In genomic region chr4:25178838-25179261, GRCh38 we compare ENCODE assay signal across 1 cellular context.
TF ChIP-seq lines count a peak whose summit lies in the region.

No MANE protein-coding gene starts in this region.

TF ChIP-seq in HepG2, 621 proteins besides CTCF, POLR2A, EP300 and RAD21 (continued from another document and continues in another):
- TF ChIP-seq THAP9 (CRISPR knock-in tag; IDR thresholded peaks at IDR 0.05; ENCODE audit: borderline replicate concordance) (no peak), ZNF275 (CRISPR knock-in tag; IDR thresholded peaks at IDR 0.05; ENCODE audit: borderline replicate concordance) (no peak), HNRNPUL1 (IDR thresholded peaks at IDR 0.05; ENCODE audit: low read depth, low read length) (no peak), GLMP (CRISPR knock-in tag; IDR thresholded peaks at IDR 0.05; ENCODE audit: borderline replicate concordance) (no peak), ZNF615 (CRISPR knock-in tag; IDR thresholded peaks at IDR 0.05; ENCODE audit: borderline replicate concordance) (no peak), SNAI1 (CRISPR knock-in tag; IDR thresholded peaks at IDR 0.05; ENCODE audit: borderline replicate concordance) (no peak), ZNF589 (CRISPR knock-in tag; conservative IDR thresholded peaks at IDR 0.05) (no peak), SALL1 (CRISPR knock-in tag; IDR thresholded peaks at IDR 0.05) (peak; percentile 70), HIVEP1 (CRISPR knock-in tag; IDR thresholded peaks at IDR 0.05) (no peak), HMGXB4 (CRISPR knock-in tag; IDR thresholded peaks at IDR 0.05; ENCODE audit: borderline replicate concordance in 1 of 2, low read depth in 1 of 2) (no peak), E2F2 (CRISPR knock-in tag; IDR thresholded peaks at IDR 0.05; ENCODE audit: borderline replicate concordance) (no peak), ATF3 (CRISPR knock-in tag; IDR thresholded peaks at IDR 0.05) (no peak), MAF1 (CRISPR knock-in tag; IDR thresholded peaks at IDR 0.05; ENCODE audit: borderline replicate concordance) (no peak), ZSCAN5A (CRISPR knock-in tag; IDR thresholded peaks at IDR 0.05; ENCODE audit: borderline replicate concordance) (no peak), ZNF781 (CRISPR knock-in tag; IDR thresholded peaks at IDR 0.05; ENCODE audit: borderline replicate concordance, not compliant biosample characterization) (no peak), ZNF775 (CRISPR knock-in tag; IDR thresholded peaks at IDR 0.05; ENCODE audit: borderline replicate concordance) (no peak), ZMYM4 (CRISPR knock-in tag; IDR thresholded peaks at IDR 0.05) (peak; percentile 51; the same call in 1 of the 2 replicates), ZNF264 (CRISPR knock-in tag; IDR thresholded peaks at IDR 0.05) (peak; percentile 50; the same call in 1 of the 2 replicates), ZNF180 (CRISPR knock-in tag; IDR thresholded peaks at IDR 0.05; ENCODE audit: borderline replicate concordance, low read depth) (no peak), YEATS4 (CRISPR knock-in tag; IDR thresholded peaks at IDR 0.05; ENCODE audit: borderline replicate concordance) (no peak), ZNF282 (IDR thresholded peaks at IDR 0.05; ENCODE audit: partially characterized antibody) (no peak), YEATS2 (CRISPR knock-in tag; IDR thresholded peaks at IDR 0.05; ENCODE audit: borderline replicate concordance) (no peak), HNRNPL (IDR thresholded peaks at IDR 0.05; ENCODE audit: low read depth, low read length) (no peak), ARNTL (CRISPR knock-in tag; IDR thresholded peaks at IDR 0.05) (peak; percentile 80), ZFP62 (CRISPR knock-in tag; IDR thresholded peaks at IDR 0.05) (no peak), ZNF251 (CRISPR knock-in tag; IDR thresholded peaks at IDR 0.05) (no peak), RBFOX2 (IDR thresholded peaks at IDR 0.05; ENCODE audit: low read depth, low read length) (no peak), ATAD3A (CRISPR knock-in tag; IDR thresholded peaks at IDR 0.05) (no peak), ZNF737 (CRISPR knock-in tag; IDR thresholded peaks at IDR 0.05; ENCODE audit: borderline replicate concordance) (no peak), TGIF2 (CRISPR knock-in tag; IDR thresholded peaks at IDR 0.05) (no peak), THYN1 (CRISPR knock-in tag; IDR thresholded peaks at IDR 0.05; ENCODE audit: borderline replicate concordance, low read depth) (no peak), KLF12 (CRISPR knock-in tag; IDR thresholded peaks at IDR 0.05; ENCODE audit: borderline replicate concordance) (0 out of 2 replicates have a peak, but pooled peaks have one; percentile 34), ZBTB4 (CRISPR knock-in tag; IDR thresholded peaks at IDR 0.05; ENCODE audit: borderline replicate concordance) (no peak), ZNF619 (CRISPR knock-in tag; IDR thresholded peaks at IDR 0.05) (no peak), NPAS2 (CRISPR knock-in tag; IDR thresholded peaks at IDR 0.05; ENCODE audit: borderline replicate concordance) (no peak), FOXJ3 (CRISPR knock-in tag; IDR thresholded peaks at IDR 0.05; ENCODE audit: borderline replicate concordance) (peak; percentile 57), TOPORS (CRISPR knock-in tag; IDR thresholded peaks at IDR 0.05) (no peak), SOX5 (CRISPR knock-in tag; IDR thresholded peaks at IDR 0.05; ENCODE audit: borderline replicate concordance) (peak; percentile 56; the same call in 1 of the 2 replicates), SNAPC5 (CRISPR knock-in tag; IDR thresholded peaks at IDR 0.05; ENCODE audit: borderline replicate concordance) (no peak), HNF4G (IDR thresholded peaks at IDR 0.05; ENCODE audit: borderline replicate concordance, low read depth, low read length) (peak; percentile 76), HNF4G (CRISPR knock-in tag; IDR thresholded peaks at IDR 0.05; ENCODE audit: borderline replicate concordance, low read depth) (peak; percentile 86; the same call in 1 of the 2 replicates), TARDBP (CRISPR knock-in tag; IDR thresholded peaks at IDR 0.05) (peak; percentile 48; the same call in 1 of the 2 replicates), ARID4A (CRISPR knock-in tag; IDR thresholded peaks at IDR 0.05; ENCODE audit: borderline replicate concordance) (peak; percentile 42; the same call in 1 of the 2 replicates), ZNF629 (CRISPR knock-in tag; conservative IDR thresholded peaks at IDR 0.05) (no peak), LBX2 (CRISPR knock-in tag; IDR thresholded peaks at IDR 0.05; ENCODE audit: borderline replicate concordance) (no peak), ZNF510 (CRISPR knock-in tag; IDR thresholded peaks at IDR 0.05; ENCODE audit: low read depth) (no peak), PPARG (CRISPR knock-in tag; conservative IDR thresholded peaks at IDR 0.05) (no peak), ZBTB7A (CRISPR knock-in tag; IDR thresholded peaks at IDR 0.05) (no peak), ELF3 (CRISPR knock-in tag; IDR thresholded peaks at IDR 0.05) (peak; percentile 91)
